ENCODE assay signal across 1 cellular context in the genomic region with DNA sequence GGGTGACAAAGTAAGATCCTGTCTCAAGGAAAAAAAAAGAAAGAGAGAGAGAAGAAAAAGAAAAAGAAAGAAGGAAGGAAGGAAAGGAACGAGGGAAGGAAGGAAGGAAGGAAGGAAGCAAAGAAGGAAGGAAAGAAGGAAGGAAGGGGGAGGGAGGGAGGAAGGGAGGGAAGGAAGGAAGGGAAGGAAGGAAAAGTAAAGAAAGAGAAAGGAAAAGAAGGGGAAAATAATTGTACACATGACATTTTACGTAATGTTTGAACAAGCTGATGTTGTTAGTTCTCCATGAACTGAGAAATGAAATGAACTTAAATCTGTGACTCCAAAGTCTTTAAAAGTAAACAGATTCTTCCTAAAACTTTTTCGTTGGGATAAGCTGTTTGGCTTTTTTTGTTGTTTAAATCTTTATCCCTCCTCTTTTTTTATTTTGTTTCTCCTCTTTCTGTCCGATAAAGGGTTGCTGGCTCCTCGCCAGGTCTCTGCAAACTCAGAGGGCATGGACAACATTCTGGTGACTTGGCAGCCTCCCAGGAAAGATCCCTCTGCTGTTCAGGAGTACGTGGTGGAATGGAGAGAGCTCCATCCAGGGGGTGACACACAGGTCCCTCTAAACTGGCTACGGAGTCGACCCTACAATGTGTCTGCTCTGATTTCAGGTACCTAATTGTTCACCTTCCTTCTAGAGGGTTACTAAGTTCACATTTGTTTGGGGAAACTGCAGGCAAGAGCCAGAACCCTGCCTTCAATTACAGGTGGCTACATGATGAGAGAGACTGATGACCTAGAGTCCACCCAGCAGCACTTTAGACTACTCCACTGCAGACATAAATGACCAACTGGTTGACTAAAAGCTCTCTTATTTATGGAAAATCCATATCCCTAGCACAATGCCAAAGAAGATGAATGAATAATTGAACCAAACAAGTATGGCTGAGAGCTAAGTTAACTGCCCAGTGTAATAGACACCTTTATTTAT.
TF ChIP-seq lines count a peak whose summit lies in the region.

No MANE protein-coding gene starts in this region.

TF ChIP-seq in A549, 52 proteins besides CTCF, POLR2A, EP300 and RAD21 (continued from another document):
- TF ChIP-seq MAX (IDR thresholded peaks at IDR 0.05) (no peak), HOXB13 (CRISPR knock-in tag; IDR thresholded peaks at IDR 0.05; ENCODE audit: low read depth) (no peak), POLR2AphosphoS2 (conservative IDR thresholded peaks at IDR 0.05; ENCODE audit: low read length) (no peak), EHMT2 (IDR thresholded peaks at IDR 0.05; ENCODE audit: low read depth) (no peak), E2F6 (IDR thresholded peaks at IDR 0.05; ENCODE audit: borderline replicate concordance, low read depth) (no peak), JUNB (IDR thresholded peaks at IDR 0.05) (no peak)
